ENCODE assay signal across 34 cellular contexts in the genomic region with DNA sequence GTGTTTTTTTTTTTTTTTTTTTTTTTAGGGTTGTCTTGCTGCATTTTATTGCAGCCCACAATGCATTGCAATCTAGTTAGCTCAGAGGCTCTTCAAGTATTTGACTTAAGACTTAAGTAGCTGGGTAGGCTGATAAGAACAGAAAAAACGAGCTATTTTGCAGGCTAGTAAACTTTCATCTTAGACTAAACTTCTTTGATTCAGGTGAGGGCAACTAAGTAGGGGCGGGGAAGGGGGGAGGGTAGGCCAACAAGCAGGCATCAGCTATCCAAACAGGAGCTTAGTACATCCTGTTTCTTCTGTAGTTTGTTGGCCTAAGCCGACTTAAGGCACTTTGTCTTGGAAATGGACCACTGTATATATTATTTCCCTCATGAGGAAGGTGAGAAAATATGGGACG.
"Had no signal": no experiment of that assay in that cellular context is flagged by ENCODE, and none has a peak within 500 bp of the region (broad histone marks: within the 10 kb centered on the region; RNA-seq: fewer than 3 reads in every experiment).

No MANE protein-coding gene starts in this region.

- H3K4me3 Mint-ChIP-seq: immature natural killer cell; naive thymus-derived CD4-positive, alpha-beta T cell; nephron; stimulated activated memory B cell treated with anti-CD40 and anti-IgM and Interleukin-4, amounts not matched to agents 10 μg/mL and 1 μg/mL and 100 μg/mL, for 72 hours had no signal

- H3K4me1 Mint-ChIP-seq: nephron; stimulated activated memory B cell treated with anti-CD40 and anti-IgM and Interleukin-4, amounts not matched to agents 10 μg/mL and 1 μg/mL and 100 μg/mL, for 72 hours had no signal

- FAIRE-seq: endometrium had no signal

- H3K27me3 Mint-ChIP-seq: stimulated activated memory B cell treated with anti-CD40 and anti-IgM and Interleukin-4, amounts not matched to agents 10 μg/mL and 1 μg/mL and 100 μg/mL, for 72 hours had no signal

- ATAC-seq: heart right ventricle; left colon; left ventricle myocardium superior; naive thymus-derived CD4-positive, alpha-beta T cell; psoas muscle; right cardiac atrium; stimulated activated memory B cell treated with anti-CD40 and anti-IgM and Interleukin-4, amounts not matched to agents 10 μg/mL and 1 μg/mL and 100 μg/mL, for 72 hours; stimulated activated naive CD8-positive, alpha-beta T cell treated with anti-CD3 and anti-CD28 coated beads, Interleukin-15, Interleukin-2, amounts not matched to agents 100 U/mL and 50 U/mL, for 24 hours had no signal

- H3K27me3 ChIP-seq: esophagus squamous epithelium, ovary, sigmoid colon, spleen, testis, tibial nerve, upper lobe of left lung, uterus had no signal

- H3K36me3 Mint-ChIP-seq: immature natural killer cell; naive thymus-derived CD4-positive, alpha-beta T cell; stimulated activated memory B cell treated with anti-CD40 and anti-IgM and Interleukin-4, amounts not matched to agents 10 μg/mL and 1 μg/mL and 100 μg/mL, for 72 hours had no signal

- DNase-seq: dermis blood vessel endothelial cell; effector memory CD4-positive, alpha-beta T cell; erythroblast; esophagus squamous epithelium; foreskin melanocyte; glutamatergic neuron; heart right ventricle; hippocampal formation; immature natural killer cell; islet precursor cell; kidney glomerular epithelial cell; left colon; left ventricle myocardium superior; mesenchymal stem cell; midbrain; naive thymus-derived CD4-positive, alpha-beta T cell; occipital lobe; ovary; posterior cingulate gyrus; psoas muscle; right cardiac atrium; sigmoid colon; spleen; stimulated activated CD4-positive, alpha-beta T cell treated with anti-CD3 and anti-CD28 coated beads, Interleukin-4, amount 100 ng/mL, for 4 hours; stimulated activated naive CD8-positive, alpha-beta T cell treated with anti-CD3 and anti-CD28 coated beads, Interleukin-15, Interleukin-2, amounts not matched to agents 100 U/mL and 50 U/mL, for 24 hours; substantia nigra; testis; uterus had no signal

- H3K27ac ChIP-seq: coronary artery, esophagus squamous epithelium, heart right ventricle, ovary, psoas muscle, sigmoid colon, spleen, testis, tibial nerve, upper lobe of left lung, uterus had no signal

- H3K4me1 ChIP-seq: psoas muscle, sigmoid colon, testis, uterus had no signal

- H3K9me3 ChIP-seq: esophagus squamous epithelium, heart right ventricle, ovary, psoas muscle, sigmoid colon, spleen, testis, tibial nerve, upper lobe of left lung, uterus had no signal

- H3K36me3 ChIP-seq: esophagus squamous epithelium, heart right ventricle, ovary, sigmoid colon, spleen, tibial nerve, upper lobe of left lung, uterus had no signal

- H3K27ac Mint-ChIP-seq: immature natural killer cell; nephron; stimulated activated memory B cell treated with anti-CD40 and anti-IgM and Interleukin-4, amounts not matched to agents 10 μg/mL and 1 μg/mL and 100 μg/mL, for 72 hours had no signal

- H3K4me3 ChIP-seq: coronary artery, esophagus squamous epithelium, heart right ventricle, ovary, psoas muscle, sigmoid colon, spleen, testis, tibial nerve, upper lobe of left lung, uterus had no signal

- H3K9me3 Mint-ChIP-seq: immature natural killer cell; nephron; stimulated activated memory B cell treated with anti-CD40 and anti-IgM and Interleukin-4, amounts not matched to agents 10 μg/mL and 1 μg/mL and 100 μg/mL, for 72 hours had no signal
